ENCODE assay signal across 36 cellular contexts in the genomic region with DNA sequence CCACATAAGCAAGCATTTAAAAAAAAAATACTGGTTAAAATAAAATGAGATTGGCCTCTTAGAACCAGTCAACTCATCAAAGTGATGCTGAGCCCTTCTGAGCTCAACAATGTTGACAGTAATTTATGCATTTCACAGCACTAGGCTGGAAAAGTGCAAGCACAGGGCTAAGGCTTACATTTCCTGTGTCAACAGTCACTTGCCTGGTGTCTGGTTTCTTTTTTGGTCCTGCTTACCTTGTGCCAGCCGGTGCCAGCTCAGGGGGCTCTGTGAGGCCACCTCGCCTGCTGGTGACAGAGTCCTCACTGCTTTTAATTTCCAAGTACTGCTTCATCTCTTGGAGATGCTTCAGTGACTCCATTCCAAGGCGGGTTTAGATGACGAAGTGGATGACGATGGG. TPM values are rescaled to one million over a fixed set of nuclear protein-coding genes. Genes with fewer than 3 reads are reported as not detected.
DNase-seq lines count a peak whose midpoint lies in the region; ATAC-seq and TF ChIP-seq lines count a peak whose summit lies in the region.
"Had no signal": no experiment of that assay in that cellular context is flagged by ENCODE, and none has a peak within 500 bp of the region (broad histone marks: within the 10 kb centered on the region; RNA-seq: fewer than 3 reads in every experiment).

No MANE protein-coding gene starts in this region.

- H2AK5ac ChIP-seq in mesenchymal stem cell (ENCODE audit: low read length, severe bottlenecking) = no peak overlapping the region

- H3K9me3 ChIP-seq in iPS-15b (ENCODE audit: control insufficient read depth, insufficient read depth, low read length) (no peaks in the 10 kb centered on the region), mesenchymal stem cell (ENCODE audit: control insufficient read depth, low read length) (no peaks in the 10 kb centered on the region)
- H3K9me3 ChIP-seq: ascending aorta, MG63, neutrophil, right lobe of liver, SJCRH30, stomach, vagina had no signal

- H3K4me3 ChIP-seq in GM12865 (ENCODE audit: low read depth, low read length) (no peak overlapping the region), iPS-15b (ENCODE audit: low read depth, low read length) (no peak overlapping the region), mesenchymal stem cell (ENCODE audit: insufficient read depth in 1 of 2, low read depth in 1 of 2, low read length in 2 of 2) (no peak overlapping the region)
- H3K4me3 ChIP-seq: ascending aorta, cardiac muscle cell, coronary artery, MG63, right lobe of liver, SJCRH30, stomach, vagina had no signal

- no peak overlapping the region for H3K4ac ChIP-seq in mesenchymal stem cell (ENCODE audit: low read depth in 1 of 2, low read length in 2 of 2)

- no peak overlapping the region for H3K14ac ChIP-seq in mesenchymal stem cell (ENCODE audit: low read length in 2 of 2)

- no peak overlapping the region for H2BK120ac ChIP-seq in mesenchymal stem cell (ENCODE audit: low read depth, low read length)

- no peak overlapping the region for H2AFZ ChIP-seq in mesenchymal stem cell (ENCODE audit: low read depth, low read length)

- H3K27ac ChIP-seq in mesenchymal stem cell (ENCODE audit: low read length, poor library complexity, severe bottlenecking) = no peak overlapping the region
- H3K27ac ChIP-seq: ascending aorta, cardiac muscle cell, coronary artery, neutrophil, right lobe of liver, SJCRH30, stomach, vagina, WERI-Rb-1 had no signal

- no peak overlapping the region for H3K4me2 ChIP-seq in mesenchymal stem cell (ENCODE audit: low read length, poor library complexity, severe bottlenecking)

- H3K23ac ChIP-seq in mesenchymal stem cell (ENCODE audit: low read length in 2 of 2) = no peak overlapping the region

- ATAC-seq in HG02852 (IDR thresholded peaks at IDR 0.05; ENCODE audit: unreplicated experiment) = no peak
- ATAC-seq: left lobe of liver, right lobe of liver had no signal

- WGBS in mesenchymal stem cell = 66% methylated on average over 3 of the region's 5 CpGs

- H2BK12ac ChIP-seq in mesenchymal stem cell (ENCODE audit: low read length in 2 of 2) = no peak overlapping the region

- H3K36me3 ChIP-seq in iPS-15b (ENCODE audit: control insufficient read depth, insufficient read depth, low read length) (no peaks in the 10 kb centered on the region), mesenchymal stem cell (ENCODE audit: control insufficient read depth in 1 of 2, insufficient read depth in 2 of 2, low read depth in 1 of 2, low read length in 2 of 2) (no peaks in the 10 kb centered on the region)
- H3K36me3 ChIP-seq: ascending aorta, cardiac muscle cell, MG63, neutrophil, right lobe of liver, SJCRH30, stomach, vagina, WERI-Rb-1 had no signal

- H3K4me1 ChIP-seq in iPS-15b (ENCODE audit: control insufficient read depth, insufficient read depth, low read length) = peaks cover 9% of the 10 kb centered on the region
- H3K4me1 ChIP-seq in mesenchymal stem cell (ENCODE audit: control insufficient read depth, insufficient read depth, low read depth, low read length) = peaks cover 1% of the 10 kb centered on the region
- H3K4me1 ChIP-seq: SJCRH30 had no signal

- no peaks in the 10 kb centered on the region for H3K79me1 ChIP-seq in mesenchymal stem cell (replicated peaks; ENCODE audit: low read length, poor library complexity, severe bottlenecking)

- H2BK5ac ChIP-seq in mesenchymal stem cell (ENCODE audit: low read depth, low read length, poor library complexity, severe bottlenecking) = no peak overlapping the region

- H4K8ac ChIP-seq in mesenchymal stem cell (ENCODE audit: low read length) = no peak overlapping the region

- H3K9ac ChIP-seq in iPS-15b (ENCODE audit: low read depth, low read length) (peak overlapping the region; percentile 37), mesenchymal stem cell (ENCODE audit: low read length) (no peak overlapping the region)

- DNase-seq in NCI-H2107 treated with DMSO at 0.1 percent for 48 hours (lab: John Stamatoyannopoulos, UW; ENCODE audit: unreplicated experiment) (peak; percentile 40), NCI-H2107 (lab: John Stamatoyannopoulos, UW) (no peak), GM12865 (ENCODE audit: low read depth) (peak; percentile 18), NCI-H345 (lab: John Stamatoyannopoulos, UW) (peak; percentile 52), mesenchymal stem cell (no peak)
- no peak for DNase-seq in effector CD8-positive, alpha-beta T cell (lab: John Stamatoyannopoulos, UW)
- DNase-seq: activated CD4-positive, alpha-beta T cell treated with anti-CD3 and anti-CD28 coated beads for 48 hours; activated effector memory CD4-positive, alpha-beta T cell treated with Interleukin-2 at 50 U/mL for 16 hours; activated naive CD8-positive, alpha-beta T cell treated with anti-CD3 and anti-CD28 coated beads for 36 hours; activated T-cell treated with anti-CD3 and anti-CD28 coated beads, Interleukin-2, amount 50 U/mL, for 1 hour; erythroblast; hypothalamus; KBM-7; MG63; NCI-H1436 treated with DMSO at 0.1 percent for 48 hours; NCI-H2171 treated with DMSO at 0.1 percent for 48 hours; NCI-H524; posterior cingulate gyrus; right lobe of liver; SJCRH30; stimulated activated CD4-positive, alpha-beta T cell treated with anti-CD3 and anti-CD28 coated beads, Interleukin-12 subunit alpha, Interleukin-12 subunit beta, amount 100 ng/mL, for 4 hours; stimulated activated CD4-positive, alpha-beta T cell treated with anti-CD3 and anti-CD28 coated beads, Interleukin-4, amount 100 ng/mL, for 1 hour; stomach; SW 1271; T1000; WERI-Rb-1 had no signal

- no peak overlapping the region for H2BK15ac ChIP-seq in mesenchymal stem cell (ENCODE audit: low read depth, poor library complexity, severe bottlenecking)

- no peak overlapping the region for H4K91ac ChIP-seq in mesenchymal stem cell (ENCODE audit: low read length)

- H3K27me3 ChIP-seq in iPS-15b (ENCODE audit: control insufficient read depth, insufficient read depth, low read length) = peaks cover 15% of the 10 kb centered on the region
- peaks cover 58 to 61% of the 10 kb centered on the region in 2 experiments for H3K27me3 ChIP-seq in mesenchymal stem cell (ENCODE audit: control insufficient read depth in 1 of 2, insufficient read depth in 1 of 2, low read length in 2 of 2)
- H3K27me3 ChIP-seq: ascending aorta, cardiac muscle cell, right lobe of liver, vagina had no signal

- no peak for TF ChIP-seq CTCF in GM12865 (IDR thresholded peaks at IDR 0.05; ENCODE audit: insufficient read depth, low read depth, low read length, missing control alignments)

- no peak overlapping the region for H3K18ac ChIP-seq in mesenchymal stem cell (ENCODE audit: low read depth in 1 of 2, low read length in 2 of 2)

RNA-seq across cellular contexts. Expression of a gene that starts 53.1 kb away (rescaled TPM):
- under 0.01 TPM for polyA plus RNA-seq in mesenchymal stem cell (2013, experiment 1 of 2)
- polyA plus RNA-seq in mesenchymal stem cell (2013, experiment 2 of 2) = not detected
- polyA plus RNA-seq: cardiac muscle cell; CD4-positive, CD25-positive, alpha-beta regulatory T cell; immature natural killer cell had no signal

Comparison
In these comparisons a context has a peak if more than half of its experiments do, and no peak if none do; other contexts are left out.
1. DNase-seq: peak in NCI-H2107 treated with DMSO at 0.1 percent for 48 hours (single experiment), GM12865 (single experiment) and NCI-H345 (single experiment); none in NCI-H2107 (single experiment), effector CD8-positive, alpha-beta T cell (single experiment) and mesenchymal stem cell (single experiment).